ENCODE assay signal across 8 cellular contexts in genomic region chr2:100818606-100819364, GRCh38. TPM values are rescaled to one million over a fixed set of nuclear protein-coding genes. Genes with fewer than 3 reads are reported as not detected.
DNase-seq lines count a peak whose midpoint lies in the region; TF ChIP-seq lines count a peak whose summit lies in the region.

No MANE protein-coding gene starts in this region.

- WGBS in prostate gland, result under 1% methylated on average over 48 of the region's 50 CpGs

- no peak overlapping the region for H3K27ac ChIP-seq in CD4-positive, alpha-beta memory T cell (ENCODE audit: low read depth, low read length)
- peak overlapping the region; percentile 72 for H3K27ac ChIP-seq in angular gyrus (ENCODE audit: low read depth, low read length)
- peak overlapping the region; percentile 94 for H3K27ac ChIP-seq in left ventricle myocardium inferior (replicated peaks)
- H3K27ac ChIP-seq in prostate gland, result peak overlapping the region; percentile 88

- 0 out of 2 replicates have a peak, but pooled peaks have one; percentile 12 for TF ChIP-seq CTCF in LNCaP clone FGC (IDR thresholded peaks at IDR 0.05; ENCODE audit: control insufficient read depth, extremely low read depth, insufficient read depth)
- peak; percentile 40 for TF ChIP-seq CTCF in left ventricle myocardium inferior (IDR thresholded peaks at IDR 0.05; ENCODE audit: borderline replicate concordance)
- peak in 2 of 4 experiments; percentile 20 to 21 for TF ChIP-seq CTCF in prostate gland (IDR thresholded peaks at IDR 0.05)

- no peaks in the 10 kb centered on the region for H3K9me3 ChIP-seq in CD4-positive, alpha-beta memory T cell (ENCODE audit: control insufficient read depth in 1 of 2, low read length in 2 of 2)
- H3K9me3 ChIP-seq in left ventricle myocardium inferior (replicated peaks) (no peaks in the 10 kb centered on the region), prostate gland (no peaks in the 10 kb centered on the region)

- peak overlapping the region; percentile 60 to 78 (median 72) for H3K4me3 Mint-ChIP-seq in CD4-positive, alpha-beta memory T cell

- POLR2A ChIA-PET in CD4-positive, alpha-beta memory T cell (lab: Charles Lee; ENCODE audit: partially characterized antibody), result no interaction called here

- peaks cover 14% of the 10 kb centered on the region for H3K27me3 ChIP-seq in CD4-positive, alpha-beta memory T cell (ENCODE audit: insufficient read depth, low read length)
- H3K27me3 ChIP-seq in left ventricle myocardium inferior (ENCODE audit: low read depth), result no peaks in the 10 kb centered on the region
- no peaks in the 10 kb centered on the region for H3K27me3 ChIP-seq in prostate gland (replicated peaks; ENCODE audit: insufficient read depth)

- H3K4me1 Mint-ChIP-seq in CD4-positive, alpha-beta memory T cell, result peaks cover 7 to 25% (median 16%) of the 10 kb centered on the region in 4 donors

- TF ChIP-seq POLR2A in prostate gland (IDR thresholded peaks at IDR 0.05), result peak; percentile 46

- H3K4me3 ChIP-seq in CD4-positive, alpha-beta memory T cell (ENCODE audit: low read length in 2 of 2), result no peak overlapping the region
- H3K4me3 ChIP-seq in LNCaP clone FGC (ENCODE audit: low read depth, low read length) (peak overlapping the region; percentile 51), left ventricle myocardium inferior (peak overlapping the region; percentile 91), prostate gland (peak overlapping the region; percentile 72 to 74)

- H3K36me3 ChIP-seq in CD4-positive, alpha-beta memory T cell (ENCODE audit: insufficient read depth, low read length), result no peaks in the 10 kb centered on the region
- no peaks in the 10 kb centered on the region for H3K36me3 ChIP-seq in left ventricle myocardium inferior
- H3K36me3 ChIP-seq in prostate gland, result no peaks in the 10 kb centered on the region

- H3K36me3 Mint-ChIP-seq in CD4-positive, alpha-beta memory T cell, result no peaks in the 10 kb centered on the region

- CTCF ChIA-PET in CD4-positive, alpha-beta memory T cell (lab: Charles Lee; ENCODE audit: partially characterized antibody), result no interaction called here

- DNase-seq in CD4-positive, alpha-beta memory T cell, result no peak
- DNase-seq in LNCaP clone FGC (ENCODE audit: low read depth) (peak; percentile 35), left ventricle myocardium inferior (peak; percentile 68), prostate gland (ENCODE audit: low spot score) (peak; percentile 62), NCI-H524 treated with DMSO at 0.1 percent for 48 hours (lab: John Stamatoyannopoulos, UW) (no peak), middle frontal gyrus (ENCODE audit: extremely low spot score, low spot score) (no peak), NCI-H446 (lab: John Stamatoyannopoulos, UW) (no peak)

- intact Hi-C loops in CD4-positive, alpha-beta memory T cell (cut with micrococcal nuclease), result no loop called here
- intact Hi-C loops in left ventricle myocardium inferior (cut with micrococcal nuclease), result no loop called here
- intact Hi-C loops in prostate gland (cut with DNase I), result loop anchor here (5.0 kb wide), 1 partner anchor 86 kb away; no protein-coding TSS in a partner anchor

- peaks cover 29 to 34% of the 10 kb centered on the region in 2 donors for H3K27me3 Mint-ChIP-seq in CD4-positive, alpha-beta memory T cell

- H3K4me1 ChIP-seq in CD4-positive, alpha-beta memory T cell (ENCODE audit: insufficient read depth, low read length), result peaks cover 14% of the 10 kb centered on the region
- H3K4me1 ChIP-seq in left ventricle myocardium inferior (peaks cover 81% of the 10 kb centered on the region), prostate gland (replicated peaks) (no peaks in the 10 kb centered on the region)

- H3K9me3 Mint-ChIP-seq in CD4-positive, alpha-beta memory T cell, result no peaks in the 10 kb centered on the region

- no peak overlapping the region for H3K27ac Mint-ChIP-seq in CD4-positive, alpha-beta memory T cell

RNA-seq across cellular contexts. Expression of gene NPAS2, which starts 1.2 kb away (rescaled TPM):
- 1 to 10 TPM; 2.1 to 2.6 TPM for total RNA-seq in CD4-positive, alpha-beta memory T cell
- under 1 TPM in 1 of 2 donors, not detected in 1; 0.79 TPM for polyA plus RNA-seq in CD4-positive, alpha-beta memory T cell
- 51.0 TPM for total RNA-seq in left ventricle myocardium inferior
- total RNA-seq in prostate gland, result 10 to 100 TPM; 24.2 to 45.8 TPM

Comparison
In these comparisons a context has a peak if more than half of its experiments do, and no peak if none do; other contexts are left out.
1. DNase-seq: peak in LNCaP clone FGC (single experiment), left ventricle myocardium inferior (single experiment) and prostate gland (single experiment); none in CD4-positive, alpha-beta memory T cell (0 of 5), NCI-H524 treated with DMSO at 0.1 percent for 48 hours (single experiment), middle frontal gyrus (single experiment) and NCI-H446 (0 of 2).
2. H3K4me3 ChIP-seq: peak in LNCaP clone FGC (single experiment), left ventricle myocardium inferior (single experiment) and prostate gland (2 of 2); none in CD4-positive, alpha-beta memory T cell (0 of 2).
3. RNA of gene NPAS2, which starts 1.2 kb away (total RNA-seq): 51.0 TPM in left ventricle myocardium inferior (single experiment) and 24.2 to 45.8 TPM in prostate gland; 2.1 to 2.6 TPM in CD4-positive, alpha-beta memory T cell; every median in the first group is over 4 times any median in the second.